ENCODE assay signal across 8 cellular contexts in genomic region chr17:80413771-80414507, GRCh38. TPM values are rescaled to one million over a fixed set of nuclear protein-coding genes. Genes with fewer than 3 reads are reported as not detected.
A peak's percentile ranks its signal among the peaks of the same experiment; 100 is the strongest.
DNase-seq lines count a peak whose midpoint lies in the region; ATAC-seq and TF ChIP-seq lines count a peak whose summit lies in the region.

No MANE protein-coding gene starts in this region.

- CTCF ChIA-PET in PC-3 (lab: Charles Lee), result no interaction called here

- no peaks in the 10 kb centered on the region; the same call in 1 of the 2 replicates for H3K36me3 ChIP-seq in PC-3 (ENCODE audit: low read depth, low read length)
- peaks cover 0 to 20% (median 0%) of the 10 kb centered on the region in 3 donors for H3K36me3 ChIP-seq in esophagus squamous epithelium
- peaks cover 7 to 16% of the 10 kb centered on the region in 2 experiments for H3K36me3 ChIP-seq in trophoblast cell (ENCODE audit: control insufficient read depth in 1 of 2, insufficient read depth in 2 of 2, low read length in 2 of 2)

- H4K20me1 ChIP-seq in PC-3 (ENCODE audit: low read length), result no peaks in the 10 kb centered on the region

- TF ChIP-seq CTCF in PC-3 (conservative IDR thresholded peaks at IDR 0.05; ENCODE audit: low read depth, low read length) (no peak), esophagus squamous epithelium (IDR thresholded peaks at IDR 0.05) (no peak)

- H2AK5ac ChIP-seq in trophoblast cell (ENCODE audit: low read length), result no peak overlapping the region

- H3K4me2 ChIP-seq in PC-3 (ENCODE audit: low read length), result peak overlapping the region; percentile 97
- H3K4me2 ChIP-seq in trophoblast cell (ENCODE audit: low read length), result peak overlapping the region; percentile 100

- H3K4me1 ChIP-seq in PC-3 (ENCODE audit: insufficient read depth, low read length) (peaks cover 14% of the 10 kb centered on the region), esophagus squamous epithelium (peaks cover 9 to 36% (median 24%) of the 10 kb centered on the region in 3 donors), trophoblast cell (ENCODE audit: control insufficient read depth in 1 of 2, insufficient read depth in 2 of 2, low read length in 2 of 2) (peaks cover 5 to 9% of the 10 kb centered on the region in 2 experiments)

- peak; percentile 16 for ATAC-seq in PC-3
- ATAC-seq in GM21619 (IDR thresholded peaks at IDR 0.05; ENCODE audit: unreplicated experiment), result no peak
- ATAC-seq in GM21423 (IDR thresholded peaks at IDR 0.05; ENCODE audit: unreplicated experiment), result no peak

- H4K8ac ChIP-seq in trophoblast cell (ENCODE audit: low read depth, low read length), result no peak overlapping the region

- no peak overlapping the region for H3K18ac ChIP-seq in trophoblast cell (ENCODE audit: low read length)

- H3K79me1 ChIP-seq in trophoblast cell (ENCODE audit: low read length), result peaks cover 8% of the 10 kb centered on the region

- BruUV-seq in PC-3 (replicated peaks; lab: Mats Ljungman, UMichigan), result no TSS peak

- no peak overlapping the region for H4K91ac ChIP-seq in trophoblast cell (ENCODE audit: low read depth, low read length)

- H3K9ac ChIP-seq in PC-3 (ENCODE audit: low read length) (peak overlapping the region; percentile 94), trophoblast cell (ENCODE audit: low read length) (peak overlapping the region; percentile 80)

- no peak overlapping the region for H3K23ac ChIP-seq in trophoblast cell (ENCODE audit: low read length)

- POLR2A ChIA-PET in PC-3 (lab: Charles Lee; ENCODE audit: unreplicated experiment), result interaction anchor here (0.6 kb wide), 1 partner anchor 63 kb away, joined by 4 read pairs; no protein-coding TSS in a partner anchor

- H2BK12ac ChIP-seq in trophoblast cell (ENCODE audit: low read length), result no peak overlapping the region

- no peak for TF ChIP-seq POLR2A in esophagus squamous epithelium (IDR thresholded peaks at IDR 0.05)

- WGBS in esophagus squamous epithelium, 2 donors, result 30 to 31% methylated on average over 18 to 26 of the region's 26 CpGs
- no CpG with 5 or more reads among the region's 26 CpGs for WGBS in trophoblast cell (ENCODE audit: extremely low coverage, insufficient coverage, insufficient read length)

- H3K14ac ChIP-seq in trophoblast cell (ENCODE audit: low read length), result no peak overlapping the region

- intact Hi-C loops in PC-3 (cut with micrococcal nuclease), result no loop called here
- intact Hi-C loops in esophagus squamous epithelium (cut with DNase I), result no loop called here

- H3K27me3 ChIP-seq in PC-3 (ENCODE audit: low read length) (no peaks in the 10 kb centered on the region), esophagus squamous epithelium (no peaks in the 10 kb centered on the region), trophoblast cell (ENCODE audit: insufficient read depth, low read length) (no peaks in the 10 kb centered on the region)

- H3K27ac ChIP-seq in PC-3 (ENCODE audit: low read length) (no peak overlapping the region), esophagus squamous epithelium (no peak overlapping the region), trophoblast cell (ENCODE audit: low read depth, low read length) (no peak overlapping the region)

- H3K9me2 ChIP-seq in PC-3 (replicated peaks; ENCODE audit: low read length), result no peaks in the 10 kb centered on the region

- peak overlapping the region; percentile 75 for H3K4me3 ChIP-seq in GM08714 (ENCODE audit: low read length)
- peak overlapping the region; percentile 79 for H3K4me3 ChIP-seq in PC-3 (ENCODE audit: low read length)
- H3K4me3 ChIP-seq in esophagus squamous epithelium, result peak overlapping the region; percentile 67 to 99 (median 86)
- H3K4me3 ChIP-seq in trophoblast cell (ENCODE audit: low read depth, low read length), result peak overlapping the region; percentile 93

- no peak overlapping the region for H2BK120ac ChIP-seq in trophoblast cell (ENCODE audit: insufficient read depth, low read length, poor library complexity)

- no peaks in the 10 kb centered on the region for H3F3A ChIP-seq in PC-3 (ENCODE audit: low read length, unreplicated experiment)

- H4K12ac ChIP-seq in trophoblast cell (ENCODE audit: low read depth, low read length), result no peak overlapping the region

- no peak overlapping the region for H2BK5ac ChIP-seq in trophoblast cell (ENCODE audit: low read depth, low read length, poor library complexity)

- DNase-seq in PC-3, result peak; percentile 34
- no peak for DNase-seq in esophagus squamous epithelium (lab: John Stamatoyannopoulos, UW)
- peak in 1 of 2 donors; percentile 26 for DNase-seq in trophoblast cell
- no peak for DNase-seq in SIG-M5 treated with dmso at 0.1 percent for 504 hours (lab: John Stamatoyannopoulos, UW; ENCODE audit: unreplicated experiment)
- DNase-seq in middle frontal gyrus (ENCODE audit: extremely low spot score, low spot score), result no peak

- H2AFZ ChIP-seq in PC-3 (ENCODE audit: low read length) (peak overlapping the region; percentile 87), trophoblast cell (ENCODE audit: insufficient read depth, low read length, poor library complexity) (no peak overlapping the region)

- H3K9me3 ChIP-seq in PC-3 (ENCODE audit: low read length) (no peaks in the 10 kb centered on the region), esophagus squamous epithelium (no peaks in the 10 kb centered on the region), trophoblast cell (ENCODE audit: insufficient read depth, low read depth, low read length) (no peaks in the 10 kb centered on the region)

- H3K79me2 ChIP-seq in PC-3 (ENCODE audit: low read length) (peaks cover 25% of the 10 kb centered on the region), trophoblast cell (ENCODE audit: control insufficient read depth, insufficient read depth, low read length, poor library complexity) (peaks cover 6% of the 10 kb centered on the region)

- H3K4ac ChIP-seq in trophoblast cell (ENCODE audit: low read depth, low read length), result no peak overlapping the region

RNA-seq across cellular contexts. Expression of gene ENDOV, which starts 1.0 kb away (rescaled TPM):
- 57.9 and 59.3 TPM in 2 replicates for total RNA-seq in PC-3 (2014; rRNA removed)
- total RNA-seq in esophagus squamous epithelium, result 10 to 100 TPM in 3 of 4 donors, 1 to 10 TPM in 1; 7.4 to 16.0 (median 14.5) TPM
- polyA plus RNA-seq in trophoblast cell (2013), result 18.5 and 18.8 TPM in 2 replicates
